14 cellular contexts compared by ENCODE assay signal in genomic region chr21:26758083-26758861, GRCh38.
DNase-seq lines count a peak whose midpoint lies in the region; ATAC-seq and TF ChIP-seq lines count a peak whose summit lies in the region.
"Had no signal": no experiment of that assay in that cellular context is flagged by ENCODE, and none has a peak within 500 bp of the region (broad histone marks: within the 10 kb centered on the region; RNA-seq: fewer than 3 reads in every experiment).

No MANE protein-coding gene starts in this region.

- no peak overlapping the region for H3K56ac ChIP-seq in IMR-90 (ENCODE audit: extremely low read depth, insufficient read depth, low read length)

- no CpG with 5 or more reads among the region's 3 CpGs for WGBS in IMR-90 (ENCODE audit: extremely low coverage in 2 of 2, insufficient read length in 1 of 2), 2 experiments
- 28% methylated on average over 3 of the region's 3 CpGs for WGBS in right lobe of liver (ENCODE audit: insufficient coverage, low coverage, low lambda C conversion rate, missing lambda C conversion rate)

- no peaks in the 10 kb centered on the region; the same call in 1 of the 2 replicates for H3K9me1 ChIP-seq in IMR-90 (ENCODE audit: insufficient read depth, low read length)

- peak overlapping the region; percentile 82; the same call in 1 of the 2 replicates for H3K18ac ChIP-seq in IMR-90 (ENCODE audit: low read depth, low read length)

- TF ChIP-seq CTCF in AG10803 (conservative IDR thresholded peaks at IDR 0.05; ENCODE audit: low read length) (no peak), IMR-90 (conservative IDR thresholded peaks at IDR 0.05; ENCODE audit: low read depth, low read length) (no peak), mesothelial cell of epicardium (IDR thresholded peaks at IDR 0.05; ENCODE audit: unreplicated experiment) (no peak), right lobe of liver (IDR thresholded peaks at IDR 0.05) (no peak)

- CTCF ChIA-PET in IMR-90 (lab: Yijun Ruan, JAX), result interaction anchor here (0.5 to 1.1 kb wide), 5 partner anchors 11 to 585 kb away, joined by 3 to 6 read pairs (median 3); no protein-coding TSS in a partner anchor
- CTCF ChIA-PET in naive thymus-derived CD4-positive, alpha-beta T cell (lab: Charles Lee), result no interaction called here

- ATAC-seq in IMR-90 (ENCODE audit: low read depth), result peak; percentile 82
- no peak for ATAC-seq in right lobe of liver
- no peak for ATAC-seq in naive thymus-derived CD4-positive, alpha-beta T cell
- ATAC-seq: GM12878, GM23338 had no signal

- in situ Hi-C loops in IMR-90 (cut with MboI; ENCODE audit: low sequenced_read_pairs), result no loop called here

- dilution Hi-C loops in IMR-90 (cut with HindIII; ENCODE audit: low sequenced_read_pairs, unreplicated experiment), result no loop called here

- no peaks in the 10 kb centered on the region for H3K36me3 ChIP-seq in IMR-90 (ENCODE audit: control insufficient read depth, insufficient read depth, low read length)
- no peaks in the 10 kb centered on the region for H3K36me3 ChIP-seq in right lobe of liver
- H3K36me3 ChIP-seq in naive thymus-derived CD4-positive, alpha-beta T cell (ENCODE audit: control insufficient read depth in 2 of 3, insufficient read depth in 3 of 3, low read length in 3 of 3), result no peaks in the 10 kb centered on the region
- H3K36me3 ChIP-seq: BLaER1 treated with 17β-estradiol and CSF1 and Interleukin-3, amounts not matched to agents 10 nM and 100 nM had no signal

- intact Hi-C loops in IMR-90 (cut with micrococcal nuclease), result no loop called here
- intact Hi-C loops in right lobe of liver (cut with DNase I), result no loop called here
- intact Hi-C loops in naive thymus-derived CD4-positive, alpha-beta T cell (cut with micrococcal nuclease), result no loop called here

- H2AK9ac ChIP-seq in IMR-90 (replicated peaks; ENCODE audit: low read depth, low read length, poor library complexity), result no peak overlapping the region

- no peak overlapping the region for H3K4ac ChIP-seq in IMR-90 (ENCODE audit: low read depth, low read length)

- POLR2A ChIA-PET in IMR-90 (lab: Charles Lee; ENCODE audit: unreplicated experiment), result no interaction called here
- POLR2A ChIA-PET in naive thymus-derived CD4-positive, alpha-beta T cell (lab: Charles Lee), result no interaction called here

- H4K8ac ChIP-seq in IMR-90 (ENCODE audit: low read depth in 2 of 2, low read length in 2 of 2), result no peak overlapping the region

- no TSS peak for BruUV-seq in IMR-90 (replicated peaks; lab: Mats Ljungman, UMichigan)

- no peak overlapping the region for H2BK120ac ChIP-seq in IMR-90 (ENCODE audit: low read depth, low read length)

- H4K91ac ChIP-seq in IMR-90 (ENCODE audit: insufficient read depth, low read depth, low read length), result no peak overlapping the region

- H3K4me1 ChIP-seq in IMR-90 (ENCODE audit: control insufficient read depth, insufficient read depth, low read length), result no peaks in the 10 kb centered on the region; the same call in 1 of the 2 replicates
- H3K4me1 ChIP-seq in right lobe of liver, result no peaks in the 10 kb centered on the region
- no peaks in the 10 kb centered on the region for H3K4me1 ChIP-seq in naive thymus-derived CD4-positive, alpha-beta T cell (ENCODE audit: control insufficient read depth in 2 of 2, insufficient read depth in 2 of 2, low read length in 2 of 2)
- H3K4me1 ChIP-seq: BLaER1 treated with 17β-estradiol and CSF1 and Interleukin-3, amounts not matched to agents 10 nM and 100 nM had no signal

- peak overlapping the region; percentile 64; the same call in 1 of the 2 replicates for H4K5ac ChIP-seq in IMR-90 (ENCODE audit: low read depth, low read length)

- H2AFZ ChIP-seq in IMR-90 (replicated peaks; ENCODE audit: low read length, poor library complexity), result no peak overlapping the region

- H3K27me3 ChIP-seq in IMR-90 (ENCODE audit: control insufficient read depth, insufficient read depth, low read length) (no peaks in the 10 kb centered on the region), right lobe of liver (no peaks in the 10 kb centered on the region)
- no peaks in the 10 kb centered on the region for H3K27me3 ChIP-seq in naive thymus-derived CD4-positive, alpha-beta T cell (ENCODE audit: control insufficient read depth in 2 of 2, insufficient read depth in 2 of 2, low read length in 2 of 2)
- H3K27me3 ChIP-seq: BLaER1 treated with 17β-estradiol and CSF1 and Interleukin-3, amounts not matched to agents 10 nM and 100 nM had no signal

- no peaks in the 10 kb centered on the region for H3K9me3 Mint-ChIP-seq in mesothelial cell of epicardium
- H3K9me3 Mint-ChIP-seq in naive thymus-derived CD4-positive, alpha-beta T cell, result no peaks in the 10 kb centered on the region
- H3K9me3 Mint-ChIP-seq: GM23338 had no signal

- no peak for TF ChIP-seq RAD21 in IMR-90 (IDR thresholded peaks at IDR 0.05; ENCODE audit: low read length)

- no peaks in the 10 kb centered on the region for H4K20me1 ChIP-seq in IMR-90 (ENCODE audit: insufficient read depth, low read length)
- H4K20me1 ChIP-seq: BLaER1 treated with 17β-estradiol and CSF1 and Interleukin-3, amounts not matched to agents 10 nM and 100 nM had no signal

- no peak overlapping the region for H3K4me3 Mint-ChIP-seq in mesothelial cell of epicardium
- H3K4me3 Mint-ChIP-seq in naive thymus-derived CD4-positive, alpha-beta T cell, result no peak overlapping the region
- H3K4me3 Mint-ChIP-seq: CD4-positive, CD25-positive, alpha-beta regulatory T cell; GM23338 had no signal

- H3K14ac ChIP-seq in IMR-90 (replicated peaks; ENCODE audit: low read depth, low read length), result no peak overlapping the region

- no peak overlapping the region for H3K23ac ChIP-seq in IMR-90 (ENCODE audit: low read depth, low read length)

- H2AK5ac ChIP-seq in IMR-90 (ENCODE audit: low read depth, low read length), result no peak overlapping the region

- TF ChIP-seq POLR2A in IMR-90 (IDR thresholded peaks at IDR 0.05; ENCODE audit: low read depth, low read length) (no peak), right lobe of liver (IDR thresholded peaks at IDR 0.05) (no peak)

- H2BK5ac ChIP-seq in IMR-90 (ENCODE audit: low read depth, low read length, poor library complexity, severe bottlenecking), result peak overlapping the region; percentile 41

- no peak overlapping the region for H2BK20ac ChIP-seq in IMR-90 (ENCODE audit: low read depth, low read length)

- H3K4me3 ChIP-seq in AG10803 (ENCODE audit: low read length) (no peak overlapping the region), IMR-90 (ENCODE audit: insufficient read depth, low read depth, low read length) (no peak overlapping the region), right lobe of liver (no peak overlapping the region)
- H3K4me3 ChIP-seq in naive thymus-derived CD4-positive, alpha-beta T cell (ENCODE audit: low read length), result no peak overlapping the region
- H3K4me3 ChIP-seq: BLaER1 treated with 17β-estradiol and CSF1 and Interleukin-3, amounts not matched to agents 10 nM and 100 nM; GM12878; GM23338 had no signal

- no peak overlapping the region for H2BK15ac ChIP-seq in IMR-90 (ENCODE audit: low read depth, low read length)

- no peaks in the 10 kb centered on the region for H3K79me1 ChIP-seq in IMR-90 (ENCODE audit: low read depth in 1 of 2, low read length in 2 of 2)

- H3K9me3 ChIP-seq in IMR-90 (ENCODE audit: control insufficient read depth, insufficient read depth, low read length) (no peaks in the 10 kb centered on the region), right lobe of liver (no peaks in the 10 kb centered on the region)
- H3K9me3 ChIP-seq in naive thymus-derived CD4-positive, alpha-beta T cell (ENCODE audit: control insufficient read depth in 2 of 3, low read length in 3 of 3), result no peaks in the 10 kb centered on the region
- H3K9me3 ChIP-seq: BLaER1 treated with 17β-estradiol and CSF1 and Interleukin-3, amounts not matched to agents 10 nM and 100 nM had no signal

- no peaks in the 10 kb centered on the region for H3K27me3 Mint-ChIP-seq in mesothelial cell of epicardium (ENCODE audit: low read depth)
- peaks cover 0 to 9% (median 5%) of the 10 kb centered on the region in 5 donors for H3K27me3 Mint-ChIP-seq in naive thymus-derived CD4-positive, alpha-beta T cell
- H3K27me3 Mint-ChIP-seq: CD4-positive, CD25-positive, alpha-beta regulatory T cell had no signal

- H3K4me2 ChIP-seq in IMR-90 (ENCODE audit: low read depth, low read length), result no peak overlapping the region
- H3K4me2 ChIP-seq: BLaER1 treated with 17β-estradiol and CSF1 and Interleukin-3, amounts not matched to agents 10 nM and 100 nM; GM23338 had no signal

- H3K27ac Mint-ChIP-seq in mesothelial cell of epicardium, result peak overlapping the region; percentile 15
- H3K27ac Mint-ChIP-seq in naive thymus-derived CD4-positive, alpha-beta T cell, result no peak overlapping the region
- H3K27ac Mint-ChIP-seq: CD4-positive, CD25-positive, alpha-beta regulatory T cell; GM23338 had no signal

- no peak overlapping the region for H3K9ac ChIP-seq in IMR-90 (ENCODE audit: low read depth, low read length)
- H3K9ac ChIP-seq: BLaER1 treated with 17β-estradiol and CSF1 and Interleukin-3, amounts not matched to agents 10 nM and 100 nM had no signal

- peaks cover 13% of the 10 kb centered on the region for H3K4me1 Mint-ChIP-seq in mesothelial cell of epicardium
- H3K4me1 Mint-ChIP-seq in naive thymus-derived CD4-positive, alpha-beta T cell, result peaks cover 0 to 2% (median 0%) of the 10 kb centered on the region in 7 donors
- H3K4me1 Mint-ChIP-seq: CD4-positive, CD25-positive, alpha-beta regulatory T cell; GM23338 had no signal

- no peaks in the 10 kb centered on the region for H3K36me3 Mint-ChIP-seq in mesothelial cell of epicardium
- H3K36me3 Mint-ChIP-seq in naive thymus-derived CD4-positive, alpha-beta T cell, result no peaks in the 10 kb centered on the region
- H3K36me3 Mint-ChIP-seq: CD4-positive, CD25-positive, alpha-beta regulatory T cell had no signal

- no peak overlapping the region for H3K27ac ChIP-seq in IMR-90 (ENCODE audit: insufficient read depth, low read length)
- no peak overlapping the region for H3K27ac ChIP-seq in right lobe of liver
- H3K27ac ChIP-seq in naive thymus-derived CD4-positive, alpha-beta T cell (ENCODE audit: low read depth, low read length), result no peak overlapping the region
- H3K27ac ChIP-seq: BLaER1 treated with 17β-estradiol and CSF1 and Interleukin-3, amounts not matched to agents 10 nM and 100 nM had no signal

- peak; percentile 27 for DNase-seq in AG10803 (ENCODE audit: low read depth)
- no peak for DNase-seq in IMR-90
- peak; percentile 3 for DNase-seq in fibroblast of gingiva (ENCODE audit: low read depth)
- no peak for DNase-seq in mesothelial cell of epicardium (ENCODE audit: low spot score in 2 of 2, unreplicated experiment in 2 of 2)
- DNase-seq in NCI-H510A treated with DMSO at 0.1 percent for 48 hours (lab: John Stamatoyannopoulos, UW), result no peak
- no peak for DNase-seq in right lobe of liver
- DNase-seq in naive thymus-derived CD4-positive, alpha-beta T cell, result no peak
- DNase-seq: 8988T; CD4-positive, CD25-positive, alpha-beta regulatory T cell; DMS53; H7 had no signal

TF ChIP-seq in IMR-90, 13 proteins besides CTCF, POLR2A, EP300 and RAD21 (continues in another document):
- TF ChIP-seq USF2 (IDR thresholded peaks at IDR 0.05; ENCODE audit: low read depth, low read length), result no peak

Comparison
In these comparisons a context has a peak if more than half of its experiments do, and no peak if none do; other contexts are left out.
1. DNase-seq: peak in AG10803 (single experiment) and fibroblast of gingiva (single experiment); none in IMR-90 (single experiment), mesothelial cell of epicardium (0 of 2), NCI-H510A treated with DMSO at 0.1 percent for 48 hours (single experiment), right lobe of liver (0 of 3) and naive thymus-derived CD4-positive, alpha-beta T cell (0 of 9).